In the genomic region with DNA sequence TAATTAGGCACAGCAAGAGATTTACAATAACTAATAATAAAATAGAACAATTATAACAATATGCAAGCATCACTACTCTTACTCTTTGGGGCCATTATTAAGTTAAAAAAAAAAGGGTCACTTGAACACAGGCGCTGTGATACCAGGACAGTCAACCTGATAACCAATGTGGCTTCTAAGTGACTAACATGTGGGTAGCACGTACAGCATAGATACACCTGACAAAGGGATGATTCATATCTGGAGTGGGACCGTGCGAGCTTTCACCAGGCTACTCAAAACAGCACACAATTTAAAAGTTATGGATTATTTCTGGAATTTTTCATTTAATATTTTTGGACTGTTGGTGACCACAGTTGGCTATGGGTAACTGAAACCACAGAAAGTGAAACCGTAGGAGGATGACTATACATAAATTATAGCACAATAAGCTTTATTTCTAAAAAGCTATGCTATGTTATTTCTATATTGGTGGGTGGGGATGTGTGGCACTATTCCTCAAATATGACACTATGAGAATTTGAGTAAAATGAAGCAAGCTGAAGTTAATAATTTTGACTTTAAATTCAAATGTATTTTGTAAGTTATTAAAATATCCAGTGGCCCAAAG, we compare ENCODE assay signal across 10 cellular contexts.
A peak's percentile ranks its signal among the peaks of the same experiment; 100 is the strongest.
DNase-seq lines count a peak whose midpoint lies in the region; ATAC-seq, FAIRE-seq and TF ChIP-seq lines count a peak whose summit lies in the region.
"Had no signal": no experiment of that assay in that cellular context is flagged by ENCODE, and none has a peak within 500 bp of the region (broad histone marks: within the 10 kb centered on the region; RNA-seq: fewer than 3 reads in every experiment).

No MANE protein-coding gene starts in this region.

- H3F3A ChIP-seq in PC-3 (ENCODE audit: low read length, unreplicated experiment), result no peaks in the 10 kb centered on the region

- intact Hi-C loops in PC-3 (cut with micrococcal nuclease), result no loop called here

- peaks cover 10% of the 10 kb centered on the region for H3K4me1 Mint-ChIP-seq in type B pancreatic cell (ENCODE audit: unreplicated experiment)

- H3K27me3 Mint-ChIP-seq in type B pancreatic cell, result no peaks in the 10 kb centered on the region

- POLR2A ChIA-PET in PC-3 (lab: Charles Lee; ENCODE audit: unreplicated experiment), result no interaction called here

- no peak overlapping the region for H3K4me3 ChIP-seq in PC-3 (ENCODE audit: low read length)
- H3K4me3 ChIP-seq: HAP-1 had no signal

- CTCF ChIA-PET in PC-3 (lab: Charles Lee), result no interaction called here

- ATAC-seq in HG02798 (IDR thresholded peaks at IDR 0.05; ENCODE audit: poor library complexity, unreplicated experiment), result peak; percentile 99
- ATAC-seq in PC-3, result no peak

- H3K27me3 ChIP-seq in PC-3 (ENCODE audit: low read length), result no peaks in the 10 kb centered on the region

- no TSS peak for BruUV-seq in PC-3 (replicated peaks; lab: Mats Ljungman, UMichigan)

- H3K9ac ChIP-seq in PC-3 (ENCODE audit: low read length), result no peak overlapping the region

- H2AFZ ChIP-seq in PC-3 (ENCODE audit: low read length), result no peak overlapping the region

- no peaks in the 10 kb centered on the region for H3K9me2 ChIP-seq in PC-3 (replicated peaks; ENCODE audit: low read length)

- H3K36me3 Mint-ChIP-seq in type B pancreatic cell, result peaks cover 12% of the 10 kb centered on the region

- H3K4me2 ChIP-seq in PC-3 (ENCODE audit: low read length), result no peak overlapping the region

- peaks cover 9% of the 10 kb centered on the region for H3K4me1 ChIP-seq in PC-3 (ENCODE audit: insufficient read depth, low read length)

- H3K9me3 ChIP-seq in PC-3 (ENCODE audit: low read length), result no peaks in the 10 kb centered on the region
- H3K9me3 ChIP-seq: HAP-1 had no signal

- peak; percentile 62 for DNase-seq in activated CD4-positive, alpha-beta T cell treated with anti-CD3 and anti-CD28 coated beads for 48 hours
- DNase-seq in activated CD4-positive, alpha-beta T cell treated with anti-CD3 and anti-CD28 coated beads for 1 hour, result no peak
- DNase-seq in PC-3, result peak; percentile 45
- peak; percentile 36 to 38 for DNase-seq in stimulated activated CD8-positive, alpha-beta memory T cell treated with anti-CD3 and anti-CD28 coated beads, Interleukin-15, amount 100 ng/mL, for 48 hours (ENCODE audit: low read depth in 2 of 2)
- no peak for DNase-seq in HTR-8/SVneo (ENCODE audit: insufficient read length, low spot score)
- no peak for DNase-seq in type B pancreatic cell (ENCODE audit: extremely low spot score, unreplicated experiment)
- no peak for DNase-seq in NCI-H2196 treated with DMSO at 0.1 percent for 48 hours (lab: John Stamatoyannopoulos, UW; ENCODE audit: unreplicated experiment)
- DNase-seq: head of caudate nucleus had no signal

- H3K36me3 ChIP-seq in PC-3 (ENCODE audit: low read depth, low read length), result no peaks in the 10 kb centered on the region
- H3K36me3 ChIP-seq: HAP-1 had no signal

- no peak for TF ChIP-seq CTCF in PC-3 (conservative IDR thresholded peaks at IDR 0.05; ENCODE audit: low read depth, low read length)
- TF ChIP-seq CTCF in type B pancreatic cell (conservative IDR thresholded peaks at IDR 0.05), result no peak

- no peaks in the 10 kb centered on the region for H3K79me2 ChIP-seq in PC-3 (ENCODE audit: low read length)

- H3K27ac ChIP-seq in PC-3 (ENCODE audit: low read length), result no peak overlapping the region

- no peaks in the 10 kb centered on the region for H3K9me3 Mint-ChIP-seq in type B pancreatic cell

- FAIRE-seq in HTR-8/SVneo (lab: Jason Lieb, UNC), result no peak

- no peak overlapping the region for H3K4me3 Mint-ChIP-seq in type B pancreatic cell

- no peaks in the 10 kb centered on the region for H4K20me1 ChIP-seq in PC-3 (ENCODE audit: low read length)

- no peak overlapping the region for H3K27ac Mint-ChIP-seq in type B pancreatic cell

Comparison
In these comparisons a context has a peak if more than half of its experiments do, and no peak if none do; other contexts are left out.
1. DNase-seq: peak in activated CD4-positive, alpha-beta T cell treated with anti-CD3 and anti-CD28 coated beads for 48 hours (single experiment), PC-3 (single experiment) and stimulated activated CD8-positive, alpha-beta memory T cell treated with anti-CD3 and anti-CD28 coated beads, Interleukin-15, amount 100 ng/mL, for 48 hours (2 of 2); none in activated CD4-positive, alpha-beta T cell treated with anti-CD3 and anti-CD28 coated beads for 1 hour (single experiment), HTR-8/SVneo (single experiment), type B pancreatic cell (single experiment) and NCI-H2196 treated with DMSO at 0.1 percent for 48 hours (single experiment).